In the genomic region with DNA sequence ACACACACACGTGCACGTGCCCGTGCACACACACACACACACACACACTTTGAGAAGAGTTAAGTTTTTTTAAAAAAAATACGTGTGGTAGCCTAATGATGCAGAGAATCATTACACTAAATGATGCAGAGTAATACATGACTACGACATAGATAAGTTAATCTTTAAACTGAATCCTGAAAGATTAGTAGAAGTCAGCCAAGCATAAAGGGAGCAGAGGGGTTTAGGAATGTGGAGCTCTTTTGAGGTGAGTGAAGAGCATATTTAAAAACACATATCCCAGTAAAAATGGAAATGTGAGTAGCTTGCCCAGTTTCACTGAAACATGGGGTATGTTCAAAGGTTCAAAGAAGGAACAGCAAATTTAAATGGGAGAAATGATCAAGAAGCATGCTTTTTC, we compare ENCODE assay signal across 13 cellular contexts.
DNase-seq lines count a peak whose midpoint lies in the region; ATAC-seq and TF ChIP-seq lines count a peak whose summit lies in the region.
"Had no signal": no experiment of that assay in that cellular context is flagged by ENCODE, and none has a peak within 500 bp of the region (broad histone marks: within the 10 kb centered on the region; RNA-seq: fewer than 3 reads in every experiment).

No MANE protein-coding gene starts in this region.

- H3K9me3 ChIP-seq in ascending aorta: no peaks in the 10 kb centered on the region
- H3K9me3 ChIP-seq: BE2C had no signal

- no peaks in the 10 kb centered on the region for H3K27me3 Mint-ChIP-seq in nephron (ENCODE audit: low read depth)
- H3K27me3 Mint-ChIP-seq: CD4-positive, alpha-beta memory T cell; IgD-negative memory B cell had no signal

- H3K36me3 ChIP-seq in kidney epithelial cell (ENCODE audit: control insufficient read depth, insufficient read depth, low read length) (no peaks in the 10 kb centered on the region), ascending aorta (no peaks in the 10 kb centered on the region)
- H3K36me3 ChIP-seq: BE2C had no signal

- no peaks in the 10 kb centered on the region for H3K4me1 ChIP-seq in ascending aorta
- H3K4me1 ChIP-seq: BE2C had no signal

- intact Hi-C loops in ascending aorta (cut with DNase I): no loop called here

- H3K4me3 ChIP-seq in kidney epithelial cell (ENCODE audit: low read depth, low read length) (no peak overlapping the region), ascending aorta (no peak overlapping the region)
- H3K4me3 ChIP-seq: GM23248 had no signal

- no peak overlapping the region for H3K27ac ChIP-seq in ascending aorta
- H3K27ac ChIP-seq: C4-2B, GM23248 had no signal

- ATAC-seq in GM18861 (IDR thresholded peaks at IDR 0.05; ENCODE audit: unreplicated experiment) (no peak), HG03457 (IDR thresholded peaks at IDR 0.05; ENCODE audit: unreplicated experiment) (no peak)
- ATAC-seq: HCT116 had no signal

- TF ChIP-seq CTCF in kidney epithelial cell (IDR thresholded peaks at IDR 0.05; ENCODE audit: insufficient read depth, low read length, poor library complexity, severe bottlenecking): no peak
- no peak for TF ChIP-seq CTCF in nephron (IDR thresholded peaks at IDR 0.05; ENCODE audit: unreplicated experiment in 3 of 3)
- TF ChIP-seq CTCF in ascending aorta (IDR thresholded peaks at IDR 0.05): no peak

- DNase-seq in Caki2 (ENCODE audit: low read depth) (peak; percentile 70), NCI-H82 treated with DMSO at 0.1 percent for 48 hours (lab: John Stamatoyannopoulos, UW; ENCODE audit: unreplicated experiment) (peak; percentile 4), kidney epithelial cell (ENCODE audit: low read depth) (peak; percentile 45), ascending aorta (ENCODE audit: low spot score in 2 of 2) (no peak)
- DNase-seq: BE2C; CD4-positive, alpha-beta memory T cell; GM23248 had no signal

- H3K36me3 Mint-ChIP-seq in nephron (ENCODE audit: low read depth): no peaks in the 10 kb centered on the region
- H3K36me3 Mint-ChIP-seq: CD4-positive, alpha-beta memory T cell; IgD-negative memory B cell had no signal

- H3K9me3 Mint-ChIP-seq in nephron: no peaks in the 10 kb centered on the region

- in situ Hi-C loops in Caki2 (cut with HindIII; ENCODE audit: low pct_unique_long_range_greater_than_20kb, low sequenced_read_pairs): no loop called here

- peak overlapping the region in 1 of 3 experiments; percentile 9 for H3K4me3 Mint-ChIP-seq in nephron
- H3K4me3 Mint-ChIP-seq: CD4-positive, alpha-beta memory T cell; IgD-negative memory B cell had no signal

- no peaks in the 10 kb centered on the region for H3K4me1 Mint-ChIP-seq in nephron
- H3K4me1 Mint-ChIP-seq: CD4-positive, alpha-beta memory T cell; IgD-negative memory B cell had no signal

- H3K27me3 ChIP-seq in kidney epithelial cell (ENCODE audit: control insufficient read depth, insufficient read depth, low read length) (no peaks in the 10 kb centered on the region), ascending aorta (no peaks in the 10 kb centered on the region)

- peak overlapping the region; percentile 23 to 87 (median 68) for H3K27ac Mint-ChIP-seq in nephron
- H3K27ac Mint-ChIP-seq: CD4-positive, alpha-beta memory T cell; IgD-negative memory B cell had no signal

Comparison
In these comparisons a context has a peak if more than half of its experiments do, and no peak if none do; other contexts are left out.
1. DNase-seq: peak in Caki2 (single experiment), NCI-H82 treated with DMSO at 0.1 percent for 48 hours (single experiment) and kidney epithelial cell (single experiment); none in ascending aorta (0 of 2).